9 cellular contexts compared by ENCODE assay signal in the genomic region with DNA sequence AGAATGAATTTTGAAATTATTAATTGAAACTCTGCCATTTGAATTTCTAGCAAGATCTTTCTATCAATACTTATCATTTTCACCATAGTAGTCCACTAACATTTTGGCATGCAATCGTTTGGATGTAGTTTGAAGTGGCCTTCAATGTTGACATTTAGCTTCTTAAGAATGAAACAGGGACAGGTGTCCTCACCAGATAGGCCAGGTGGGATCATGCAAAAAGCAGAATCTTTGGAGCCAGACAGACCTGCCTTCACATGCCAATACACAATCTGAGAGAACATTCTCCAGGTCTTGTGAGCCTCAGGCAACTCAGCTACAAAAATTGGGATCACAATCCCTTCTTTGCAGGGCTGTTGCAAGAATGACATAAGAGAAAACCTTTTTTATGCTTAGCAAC.
"Had no signal": no experiment of that assay in that cellular context is flagged by ENCODE, and none has a peak within 500 bp of the region (broad histone marks: within the 10 kb centered on the region; RNA-seq: fewer than 3 reads in every experiment).

No MANE protein-coding gene starts in this region.

- H3K27ac ChIP-seq: GM23248 had no signal

- FAIRE-seq: HTR-8/SVneo had no signal

- DNase-seq: GM23248, GOT3, H7, HFFc6, IMR-90, KBM-7 had no signal

- H3K9ac ChIP-seq: GM23248 had no signal

- ATAC-seq: HCT116 had no signal

- H2AFZ ChIP-seq: GM23248 had no signal

- H3K36me3 ChIP-seq: HAP-1 had no signal

- H3K4me3 ChIP-seq: GM23248, HAP-1 had no signal
